ENCODE assay signal across 14 cellular contexts in the genomic region with DNA sequence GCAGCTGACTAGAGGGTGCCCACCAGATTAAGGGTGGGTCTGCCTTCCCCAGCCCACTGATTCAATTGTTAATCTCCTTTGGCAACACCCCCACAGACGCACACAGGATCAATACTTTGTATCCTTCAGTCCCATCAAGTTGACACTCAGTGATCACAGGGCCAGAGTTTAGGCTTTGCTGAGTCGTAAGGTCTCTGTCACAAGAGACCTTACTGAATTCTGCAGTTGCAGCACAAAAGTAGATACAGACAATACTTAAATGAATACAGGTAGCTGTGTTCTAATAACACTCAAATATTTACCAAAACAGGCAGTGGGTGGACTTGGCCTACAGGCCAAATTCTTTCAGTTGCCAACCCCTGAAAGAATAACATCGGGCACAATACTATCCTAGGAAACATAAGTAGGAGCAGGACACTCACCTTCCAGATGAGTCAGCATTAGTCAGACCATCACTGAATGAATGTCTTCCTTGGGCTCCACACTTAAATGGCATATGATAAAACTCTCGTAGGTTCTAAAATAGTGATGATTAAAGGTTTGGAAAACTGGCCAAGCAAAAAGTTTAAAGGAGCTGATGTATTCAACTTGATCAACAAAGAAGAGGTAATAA.
DNase-seq lines count a peak whose midpoint lies in the region; ATAC-seq and TF ChIP-seq lines count a peak whose summit lies in the region.
"Had no signal": no experiment of that assay in that cellular context is flagged by ENCODE, and none has a peak within 500 bp of the region (broad histone marks: within the 10 kb centered on the region; RNA-seq: fewer than 3 reads in every experiment).

No MANE protein-coding gene starts in this region.

- no peak for ATAC-seq in activated CD4-positive, CD25-positive, alpha-beta regulatory T cell treated with anti-CD3 and anti-CD28 coated beads, Interleukin-2, amount 50 U/mL, for 24 hours
- ATAC-seq in HG02970 (IDR thresholded peaks at IDR 0.05; ENCODE audit: low FRiP score, unreplicated experiment) = no peak
- no peak for ATAC-seq in HG03039 (IDR thresholded peaks at IDR 0.05; ENCODE audit: unreplicated experiment)
- ATAC-seq: stimulated activated memory B cell treated with anti-CD40 and anti-IgM and Interleukin-4, amounts not matched to agents 10 μg/mL and 1 μg/mL and 100 μg/mL, for 72 hours had no signal

- H3K4me1 ChIP-seq in neural progenitor cell = peaks cover 3% of the 10 kb centered on the region

- no peaks in the 10 kb centered on the region for H3F3A ChIP-seq in neural progenitor cell (ENCODE audit: low read depth)

- no peaks in the 10 kb centered on the region for H3K79me2 ChIP-seq in neural progenitor cell (ENCODE audit: low read depth)

- H3K27ac Mint-ChIP-seq in neural progenitor cell = peak overlapping the region; percentile 61
- H3K27ac Mint-ChIP-seq: activated naive CD4-positive, alpha-beta T cell treated with anti-CD3 and anti-CD28 coated beads, Interleukin-2, amount 10 ng/mL, durations not matched to agents 7 days and 5 days; naive B cell; stimulated activated memory B cell treated with anti-CD40 and anti-IgM and Interleukin-4, amounts not matched to agents 10 μg/mL and 1 μg/mL and 100 μg/mL, for 72 hours had no signal

- no peaks in the 10 kb centered on the region for H3K9me3 ChIP-seq in neural progenitor cell (ENCODE audit: low read depth)
- H3K9me3 ChIP-seq: SJCRH30 had no signal

- DNase-seq in Daoy (ENCODE audit: low read depth) (peak; percentile 91), NCI-H460 (ENCODE audit: extremely low read depth, low read depth) (peak; percentile 33), dermis microvascular lymphatic vessel endothelial cell (ENCODE audit: low read depth in 2 of 2) (peak; percentile 25 to 92), neural progenitor cell (ENCODE audit: low spot score) (no peak), posterior vena cava (ENCODE audit: low spot score) (no peak)
- DNase-seq: activated CD4-positive, alpha-beta T cell treated with anti-CD3 and anti-CD28 coated beads for 48 hours; activated naive CD4-positive, alpha-beta T cell treated with anti-CD3 and anti-CD28 coated beads, Interleukin-2, amount 10 ng/mL, durations not matched to agents 7 days and 5 days; dorsolateral prefrontal cortex; naive B cell had no signal

- no peak overlapping the region for H3K27ac ChIP-seq in neural progenitor cell
- H3K27ac ChIP-seq: dorsolateral prefrontal cortex, SJCRH30 had no signal

- no peak for TF ChIP-seq CTCF in neural progenitor cell (IDR thresholded peaks at IDR 0.05)

- no peak overlapping the region for H2AFZ ChIP-seq in neural progenitor cell (replicated peaks)

- H3K36me3 ChIP-seq in neural progenitor cell = no peaks in the 10 kb centered on the region
- H3K36me3 ChIP-seq: SJCRH30 had no signal

- H3K4me1 Mint-ChIP-seq in neural progenitor cell = peaks cover 17% of the 10 kb centered on the region
- H3K4me1 Mint-ChIP-seq: activated naive CD4-positive, alpha-beta T cell treated with anti-CD3 and anti-CD28 coated beads, Interleukin-2, amount 10 ng/mL, durations not matched to agents 7 days and 5 days; naive B cell; stimulated activated memory B cell treated with anti-CD40 and anti-IgM and Interleukin-4, amounts not matched to agents 10 μg/mL and 1 μg/mL and 100 μg/mL, for 72 hours had no signal

- H3K4me2 ChIP-seq in neural progenitor cell = no peak overlapping the region

- H3K9me3 Mint-ChIP-seq in neural progenitor cell = peaks cover 13% of the 10 kb centered on the region
- H3K9me3 Mint-ChIP-seq: activated naive CD4-positive, alpha-beta T cell treated with anti-CD3 and anti-CD28 coated beads, Interleukin-2, amount 10 ng/mL, durations not matched to agents 7 days and 5 days; naive B cell; stimulated activated memory B cell treated with anti-CD40 and anti-IgM and Interleukin-4, amounts not matched to agents 10 μg/mL and 1 μg/mL and 100 μg/mL, for 72 hours had no signal

- no peak overlapping the region for H3K4me3 ChIP-seq in neural progenitor cell
- H3K4me3 ChIP-seq: dorsolateral prefrontal cortex, SJCRH30 had no signal

- no peaks in the 10 kb centered on the region for H4K20me1 ChIP-seq in neural progenitor cell (ENCODE audit: low read depth)

- H3K4me3 Mint-ChIP-seq in neural progenitor cell = no peak overlapping the region
- H3K4me3 Mint-ChIP-seq: activated naive CD4-positive, alpha-beta T cell treated with anti-CD3 and anti-CD28 coated beads, Interleukin-2, amount 10 ng/mL, durations not matched to agents 7 days and 5 days; naive B cell; stimulated activated memory B cell treated with anti-CD40 and anti-IgM and Interleukin-4, amounts not matched to agents 10 μg/mL and 1 μg/mL and 100 μg/mL, for 72 hours had no signal

- no peaks in the 10 kb centered on the region for H3K27me3 ChIP-seq in neural progenitor cell
- H3K27me3 ChIP-seq: dorsolateral prefrontal cortex, SJCRH30 had no signal

- peaks cover 3% of the 10 kb centered on the region for H3K27me3 Mint-ChIP-seq in neural progenitor cell (ENCODE audit: insufficient read depth, low read depth)
- H3K27me3 Mint-ChIP-seq: activated naive CD4-positive, alpha-beta T cell treated with anti-CD3 and anti-CD28 coated beads, Interleukin-2, amount 10 ng/mL, durations not matched to agents 7 days and 5 days; naive B cell; stimulated activated memory B cell treated with anti-CD40 and anti-IgM and Interleukin-4, amounts not matched to agents 10 μg/mL and 1 μg/mL and 100 μg/mL, for 72 hours had no signal

- intact Hi-C loops in posterior vena cava (cut with DNase I) = no loop called here

- H3K9ac ChIP-seq in neural progenitor cell = no peak overlapping the region

- H3K36me3 Mint-ChIP-seq in neural progenitor cell = peaks cover 4% of the 10 kb centered on the region
- H3K36me3 Mint-ChIP-seq: activated naive CD4-positive, alpha-beta T cell treated with anti-CD3 and anti-CD28 coated beads, Interleukin-2, amount 10 ng/mL, durations not matched to agents 7 days and 5 days; naive B cell; stimulated activated memory B cell treated with anti-CD40 and anti-IgM and Interleukin-4, amounts not matched to agents 10 μg/mL and 1 μg/mL and 100 μg/mL, for 72 hours had no signal

Comparison
In these comparisons a context has a peak if more than half of its experiments do, and no peak if none do; other contexts are left out.
1. DNase-seq: peak in Daoy (single experiment), NCI-H460 (single experiment) and dermis microvascular lymphatic vessel endothelial cell (2 of 2); none in neural progenitor cell (single experiment) and posterior vena cava (single experiment).